In the genomic region with DNA sequence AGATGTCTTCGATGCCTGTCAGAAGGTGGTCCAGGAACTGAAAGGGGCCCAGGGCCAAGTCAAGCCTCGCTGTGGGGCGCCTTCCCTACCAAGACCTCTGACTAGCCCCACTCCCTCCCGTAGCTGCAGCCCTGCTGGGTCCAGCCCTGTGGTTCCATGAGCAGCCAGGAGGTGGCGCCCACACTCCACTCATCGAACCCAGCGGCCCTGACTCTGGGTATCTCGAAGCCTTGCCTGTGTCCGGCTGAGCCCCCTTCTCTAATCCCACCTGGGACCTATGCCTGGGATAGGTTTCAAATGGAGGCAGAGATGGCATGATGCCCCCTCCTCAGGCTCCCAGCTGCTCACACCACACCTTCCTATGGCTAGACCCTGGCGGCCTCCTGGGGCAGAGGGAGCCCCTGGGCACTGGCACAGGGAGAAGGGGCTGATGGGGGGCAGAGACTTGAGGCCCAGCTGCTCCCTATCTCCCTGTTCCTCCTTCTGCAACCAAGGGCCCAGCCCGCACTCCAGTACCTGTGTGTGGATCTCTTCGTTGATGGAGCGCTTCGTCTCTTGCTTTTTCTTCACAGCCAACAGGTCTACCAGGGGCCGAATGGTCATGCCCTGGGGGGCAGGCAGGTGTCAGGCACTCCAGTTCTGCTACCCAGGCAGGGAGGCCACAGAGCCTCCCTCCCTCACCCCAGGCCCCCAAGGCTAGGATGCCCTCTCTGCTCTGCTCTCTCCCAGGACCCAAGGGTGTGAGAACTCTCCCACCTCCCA, we compare ENCODE assay signal across 8 cellular contexts. TPM values are rescaled to one million over a fixed set of nuclear protein-coding genes. Genes with fewer than 3 reads are reported as not detected.
DNase-seq lines count a peak whose midpoint lies in the region; ATAC-seq and TF ChIP-seq lines count a peak whose summit lies in the region.

No MANE protein-coding gene starts in this region.

- H3K4me1 ChIP-seq in aorta (ENCODE audit: control insufficient read depth in 1 of 2, insufficient read depth in 2 of 2, low read length in 2 of 2) = no peaks in the 10 kb centered on the region

- H3K9me3 Mint-ChIP-seq in glutamatergic neuron (ENCODE audit: unreplicated experiment) = peaks cover 18% of the 10 kb centered on the region
- no peaks in the 10 kb centered on the region for H3K9me3 Mint-ChIP-seq in progenitor cell of endocrine pancreas (ENCODE audit: low read depth)

- WGBS in aorta, 2 donors = 37 to 40% methylated on average over 15 of the region's 15 CpGs

- H3K27me3 Mint-ChIP-seq in glutamatergic neuron (ENCODE audit: unreplicated experiment) (peaks cover 19% of the 10 kb centered on the region), progenitor cell of endocrine pancreas (no peaks in the 10 kb centered on the region)

- no peaks in the 10 kb centered on the region for H3K9me3 ChIP-seq in aorta (ENCODE audit: control insufficient read depth, low read length)

- no peak overlapping the region for H3K4me3 ChIP-seq in HL-60 (replicated peaks; ENCODE audit: insufficient read depth, low read length)
- H3K4me3 ChIP-seq in aorta (ENCODE audit: low read length in 2 of 2) = no peak overlapping the region

- H3K27me3 ChIP-seq in HL-60 (ENCODE audit: insufficient read depth, poor library complexity, severe bottlenecking) = no peaks in the 10 kb centered on the region
- no peaks in the 10 kb centered on the region for H3K27me3 ChIP-seq in aorta (ENCODE audit: control insufficient read depth in 1 of 2, insufficient read depth in 2 of 2, low read length in 1 of 2)

- peak; percentile 79 for ATAC-seq in aorta (ENCODE audit: low FRiP score)
- ATAC-seq in HG03354 (IDR thresholded peaks at IDR 0.05; ENCODE audit: poor library complexity, severe bottlenecking, unreplicated experiment) = no peak

- TF ChIP-seq CTCF in HL-60 (IDR thresholded peaks at IDR 0.05; ENCODE audit: insufficient read depth, low read length) = peak; percentile 92
- TF ChIP-seq CTCF in glutamatergic neuron (IDR thresholded peaks at IDR 0.05; ENCODE audit: partially characterized antibody, unreplicated experiment) = peak; percentile 97
- peak; percentile 99 for TF ChIP-seq CTCF in progenitor cell of endocrine pancreas (IDR thresholded peaks at IDR 0.05; ENCODE audit: unreplicated experiment)

- DNase-seq in D341Med (ENCODE audit: low spot score) = peak; percentile 87
- DNase-seq in HL-60 (ENCODE audit: low read depth in 1 of 2, low spot score in 1 of 2) = peak in 1 of 2 experiments; percentile 71
- peak; percentile 62 for DNase-seq in SK-MEL-5 (ENCODE audit: low read depth, low spot score)
- peak; percentile 75 for DNase-seq in activated gamma-delta T cell treated with anti-CD3 and anti-CD28 coated beads, Interleukin-2, amount 50 U/mL, for 16 hours (ENCODE audit: low read depth)
- DNase-seq in glutamatergic neuron = peak; percentile 97
- peak; percentile 89 for DNase-seq in progenitor cell of endocrine pancreas (ENCODE audit: low spot score, unreplicated experiment)
- peak; percentile 79 to 95 for DNase-seq in aorta

- H3K36me3 ChIP-seq in aorta (ENCODE audit: control insufficient read depth in 1 of 2, insufficient read depth in 2 of 2, low read length in 1 of 2) = peaks cover 0 to 2% of the 10 kb centered on the region in 2 donors

- in situ Hi-C loops in SK-MEL-5 (cut with HindIII; ENCODE audit: low pct_unique_long_range_greater_than_20kb, low sequenced_read_pairs) = no loop called here

- no peak overlapping the region for H3K4me3 Mint-ChIP-seq in glutamatergic neuron (ENCODE audit: unreplicated experiment)
- H3K4me3 Mint-ChIP-seq in progenitor cell of endocrine pancreas (ENCODE audit: low read depth) = no peak overlapping the region

- H3K27ac Mint-ChIP-seq in glutamatergic neuron (ENCODE audit: unreplicated experiment) (peak overlapping the region; percentile 46), progenitor cell of endocrine pancreas (peak overlapping the region; percentile 86)

- H3K36me3 Mint-ChIP-seq in glutamatergic neuron (ENCODE audit: unreplicated experiment) (no peaks in the 10 kb centered on the region), progenitor cell of endocrine pancreas (ENCODE audit: insufficient read depth) (peaks cover 2% of the 10 kb centered on the region)

- H3K4me1 Mint-ChIP-seq in glutamatergic neuron (ENCODE audit: low read depth, unreplicated experiment) = peaks cover 35% of the 10 kb centered on the region
- peaks cover 6% of the 10 kb centered on the region for H3K4me1 Mint-ChIP-seq in progenitor cell of endocrine pancreas (ENCODE audit: low read depth)

- intact Hi-C loops in aorta (cut with DNase I) = loop anchor here (1.0 to 10.0 kb wide), 4 partner anchors 96 to 292 kb away; a partner anchor contains a TSS

- H3K27ac ChIP-seq in HL-60 (replicated peaks) (no peak overlapping the region), aorta (ENCODE audit: low read depth in 1 of 2, low read length in 2 of 2) (no peak overlapping the region)

RNA-seq across cellular contexts. Expression of a gene that starts 52.0 kb away (rescaled TPM):
- 1.7 and 2.4 TPM in 2 replicates for total RNA-seq in SK-MEL-5 (2014; rRNA removed; shearing (Covaris generic))
- 9.9 and 13.4 TPM in 2 replicates for polyA plus RNA-seq in SK-MEL-5 (2015; cell fraction: cytosol; rRNA removed)
- polyA plus RNA-seq in SK-MEL-5 (2015; cell fraction: nucleus; rRNA removed) = 6.3 and 13.5 TPM in 2 replicates
- total RNA-seq in glutamatergic neuron (ENCODE audit: unreplicated experiment) (16.7 TPM), progenitor cell of endocrine pancreas (19.6 and 23.3 TPM in 2 replicates), aorta (10 to 100 TPM; 17.6 to 24.9 TPM)
- 10 to 100 TPM in 1 of 2 donors, 1 to 10 TPM in 1; 4.5 to 10.1 TPM for polyA plus RNA-seq in aorta
